In genomic region chr2:69469784-69470183, GRCh38 we compare ENCODE assay signal across 14 cellular contexts.
"Had no signal": no experiment of that assay in that cellular context is flagged by ENCODE, and none has a peak within 500 bp of the region (broad histone marks: within the 10 kb centered on the region; RNA-seq: fewer than 3 reads in every experiment).

No MANE protein-coding gene starts in this region.

- H3K4me1 Mint-ChIP-seq: activated B cell treated with CpG ODN at 0.5 μM for 24 hours had no signal

- ATAC-seq: activated CD8-positive, alpha-beta T cell treated with anti-CD3 and anti-CD28 coated beads for 36 hours; sciatic nerve had no signal

- H3K9me3 ChIP-seq: prostate gland, spleen, stomach had no signal

- H3K27me3 Mint-ChIP-seq: activated CD8-positive, alpha-beta T cell treated with anti-CD3 and anti-CD28 coated beads for 36 hours had no signal

- H3K36me3 ChIP-seq: prostate gland had no signal

- H3K4me1 ChIP-seq: prostate gland, spleen had no signal

- H3K4me3 Mint-ChIP-seq: activated B cell treated with CpG ODN at 0.5 μM for 24 hours; activated CD8-positive, alpha-beta T cell treated with anti-CD3 and anti-CD28 coated beads for 36 hours; T-helper 2 cell treated with Interferon-gamma antibody and Interleukin-4, amounts not matched to agents 5 μg/mL and 100 μg/mL, for 36 hours had no signal

- DNase-seq: activated B cell treated with CpG ODN at 0.5 μM for 24 hours; activated CD4-positive, alpha-beta T cell treated with anti-CD3 and anti-CD28 coated beads for 48 hours; activated CD8-positive, alpha-beta T cell treated with anti-CD3 and anti-CD28 coated beads for 36 hours; activated gamma-delta T cell; activated T-cell treated with anti-CD3 and anti-CD28 coated beads, Interleukin-2, amount 50 U/mL, for 48 hours; aorta; dermis blood vessel endothelial cell; erythroblast; hippocampal formation; spleen; stomach had no signal

- H3K27ac Mint-ChIP-seq: activated B cell treated with CpG ODN at 0.5 μM for 24 hours; activated CD8-positive, alpha-beta T cell treated with anti-CD3 and anti-CD28 coated beads for 36 hours; T-helper 2 cell treated with Interferon-gamma antibody and Interleukin-4, amounts not matched to agents 5 μg/mL and 100 μg/mL, for 36 hours had no signal

- H3K4me3 ChIP-seq: prostate gland, spleen, stomach had no signal

- H3K9me3 Mint-ChIP-seq: activated B cell treated with CpG ODN at 0.5 μM for 24 hours; activated CD8-positive, alpha-beta T cell treated with anti-CD3 and anti-CD28 coated beads for 36 hours; T-helper 2 cell treated with Interferon-gamma antibody and Interleukin-4, amounts not matched to agents 5 μg/mL and 100 μg/mL, for 36 hours had no signal

- H3K27me3 ChIP-seq: spleen, stomach had no signal
